18 cellular contexts compared by ENCODE assay signal in genomic region chr16:477758-478157, GRCh38. TPM values are rescaled to one million over a fixed set of nuclear protein-coding genes. Genes with fewer than 3 reads are reported as not detected.
DNase-seq lines count a peak whose midpoint lies in the region; ATAC-seq, FAIRE-seq and TF ChIP-seq lines count a peak whose summit lies in the region.
"Had no signal": no experiment of that assay in that cellular context is flagged by ENCODE, and none has a peak within 500 bp of the region (broad histone marks: within the 10 kb centered on the region; RNA-seq: fewer than 3 reads in every experiment).

No MANE protein-coding gene starts in this region.

- DNase-seq in heart left ventricle (no peak), right atrium auricular region (ENCODE audit: low spot score) (no peak), astrocyte of the spinal cord (ENCODE audit: low read depth, low spot score) (peak; percentile 46), kidney epithelial cell (ENCODE audit: low read depth) (peak; percentile 56), small intestine (peak; percentile 61), stomach (no peak), NCI-H510A treated with DMSO at 0.1 percent for 48 hours (lab: John Stamatoyannopoulos, UW) (no peak)
- DNase-seq: 8988T; activated CD4-positive, alpha-beta memory T cell treated with anti-CD3 and anti-CD28 coated beads, Interleukin-2, amount 10 ng/mL, durations not matched to agents 7 days and 5 days; activated T-cell treated with anti-CD3 and anti-CD28 coated beads, Interleukin-2, amount 50 U/mL, for 24 hours; effector CD4-positive, alpha-beta T cell; natural killer cell; NCI-H1694; NCI-H345; stimulated activated naive CD8-positive, alpha-beta T cell treated with anti-CD3 and anti-CD28 coated beads, Interleukin-15, Interleukin-2, amounts not matched to agents 100 U/mL and 50 U/mL, for 24 hours had no signal

- intact Hi-C loops in heart left ventricle (cut with DNase I) (no loop called here), stomach (cut with DNase I; ENCODE audit: low total_unique reads) (no loop called here)

- no peak for TF ChIP-seq CTCF in heart left ventricle (IDR thresholded peaks at IDR 0.05)
- TF ChIP-seq CTCF in right atrium auricular region (IDR thresholded peaks at IDR 0.05) = no peak
- TF ChIP-seq CTCF in astrocyte of the spinal cord (IDR thresholded peaks at IDR 0.05; ENCODE audit: low read depth, low read length) = no peak
- no peak for TF ChIP-seq CTCF in kidney epithelial cell (IDR thresholded peaks at IDR 0.05; ENCODE audit: insufficient read depth, low read length, poor library complexity, severe bottlenecking)
- TF ChIP-seq CTCF in stomach (IDR thresholded peaks at IDR 0.05) = no peak

- WGBS in heart left ventricle, 4 donors = 77 to 91% (median 87%) methylated on average over 11 of the region's 11 CpGs
- 23 to 60% (median 41%) methylated on average over 11 of the region's 11 CpGs for WGBS in small intestine, 3 donors
- 80 to 93% (median 85%) methylated on average over 11 of the region's 11 CpGs for WGBS in stomach, 5 donors

- peak overlapping the region in 10 of 12 donors; percentile 2 to 73 (median 56) for H3K27ac ChIP-seq in heart left ventricle
- peak overlapping the region in 1 of 2 donors; percentile 0 for H3K27ac ChIP-seq in right atrium auricular region
- peak overlapping the region in 1 of 2 donors; percentile 28 for H3K27ac ChIP-seq in small intestine (ENCODE audit: low read depth in 1 of 2, low read length in 1 of 2)
- no peak overlapping the region for H3K27ac ChIP-seq in stomach
- H3K27ac ChIP-seq: cardiac muscle cell had no signal

- H3K27me3 ChIP-seq in heart left ventricle (no peaks in the 10 kb centered on the region), right atrium auricular region (no peaks in the 10 kb centered on the region), kidney epithelial cell (ENCODE audit: control insufficient read depth, insufficient read depth, low read length) (no peaks in the 10 kb centered on the region), small intestine (ENCODE audit: control insufficient read depth in 2 of 2, insufficient read depth in 2 of 2, low read length in 2 of 2) (no peaks in the 10 kb centered on the region), stomach (no peaks in the 10 kb centered on the region)
- H3K27me3 ChIP-seq: cardiac muscle cell had no signal

- H3K4me1 ChIP-seq in heart left ventricle (peaks cover 0 to 16% (median 7%) of the 10 kb centered on the region in 12 donors), right atrium auricular region (peaks cover 0 to 7% of the 10 kb centered on the region in 2 donors), small intestine (ENCODE audit: control insufficient read depth in 2 of 2, insufficient read depth in 1 of 2, low read depth in 1 of 2, low read length in 1 of 2) (no peaks in the 10 kb centered on the region), stomach (no peaks in the 10 kb centered on the region)

- TF ChIP-seq POLR2A in heart left ventricle (IDR thresholded peaks at IDR 0.05) = no peak
- no peak for TF ChIP-seq POLR2A in stomach (IDR thresholded peaks at IDR 0.05)

- no peak for TF ChIP-seq EP300 in stomach (IDR thresholded peaks at IDR 0.05)

- H3K4me3 ChIP-seq in heart left ventricle = no peak overlapping the region
- no peak overlapping the region for H3K4me3 ChIP-seq in right atrium auricular region
- no peak overlapping the region for H3K4me3 ChIP-seq in astrocyte of the spinal cord (ENCODE audit: low read depth, low read length)
- no peak overlapping the region for H3K4me3 ChIP-seq in kidney epithelial cell (ENCODE audit: low read depth, low read length)
- no peak overlapping the region for H3K4me3 ChIP-seq in small intestine (ENCODE audit: low read depth in 1 of 2, low read length in 2 of 2)
- H3K4me3 ChIP-seq in stomach = no peak overlapping the region
- H3K4me3 ChIP-seq: cardiac muscle cell had no signal

- H3K36me3 ChIP-seq in heart left ventricle (peaks cover 0 to 21% (median 6%) of the 10 kb centered on the region in 9 donors), right atrium auricular region (no peaks in the 10 kb centered on the region), kidney epithelial cell (ENCODE audit: control insufficient read depth, insufficient read depth, low read length) (no peaks in the 10 kb centered on the region), small intestine (ENCODE audit: control insufficient read depth in 2 of 2, insufficient read depth in 2 of 2, low read length in 2 of 2) (no peaks in the 10 kb centered on the region), stomach (peaks cover 0 to 37% (median 21%) of the 10 kb centered on the region in 4 donors)
- H3K36me3 ChIP-seq: cardiac muscle cell had no signal

- H3K9me3 ChIP-seq in heart left ventricle (no peaks in the 10 kb centered on the region), right atrium auricular region (no peaks in the 10 kb centered on the region), small intestine (ENCODE audit: control insufficient read depth, low read depth) (no peaks in the 10 kb centered on the region), stomach (no peaks in the 10 kb centered on the region)

- no peak for FAIRE-seq in small intestine (lab: Jason Lieb, UNC)
- FAIRE-seq: HTR-8/SVneo had no signal

- ATAC-seq in heart left ventricle (peak in 1 of 4 donors; percentile 12), HG02678 (IDR thresholded peaks at IDR 0.05; ENCODE audit: unreplicated experiment) (no peak)
- ATAC-seq: stimulated activated naive CD8-positive, alpha-beta T cell treated with anti-CD3 and anti-CD28 coated beads, Interleukin-15, Interleukin-2, amounts not matched to agents 100 U/mL and 50 U/mL, for 24 hours had no signal

- in situ Hi-C loops in astrocyte of the spinal cord (cut with HindIII; ENCODE audit: low sequenced_read_pairs) = no loop called here

RNA-seq across cellular contexts. Expression of gene CAPN15, which starts 49.8 kb away (rescaled TPM):
- total RNA-seq in heart left ventricle (10 to 100 TPM; 12.0 to 35.5 (median 20.0) TPM), right atrium auricular region (10 to 100 TPM; 18.5 to 28.1 TPM), kidney epithelial cell (47.1 and 54.5 TPM in 2 replicates), stomach (100 to 1,000 TPM in 1 of 5 donors, 10 to 100 TPM in 4; 25.2 to 235 (median 83.5) TPM)
- polyA plus RNA-seq in heart left ventricle (10 to 100 TPM; 20.8 to 26.0 TPM), small intestine (100 to 1,000 TPM in 1 of 3 donors, 10 to 100 TPM in 2; 64.5 to 105 (median 75.9) TPM), stomach (10 to 100 TPM; 29.3 to 33.2 (median 29.6) TPM)

RNA-seq across cellular contexts. Expression of gene RAB11FIP3, which starts 52.3 kb away (rescaled TPM):
- 10 to 100 TPM; 19.9 to 39.9 (median 31.9) TPM for total RNA-seq in heart left ventricle
- 10 to 100 TPM; 19.3 to 35.2 TPM for polyA plus RNA-seq in heart left ventricle
- 10 to 100 TPM; 19.9 to 43.8 TPM for total RNA-seq in right atrium auricular region
- total RNA-seq in kidney epithelial cell = 34.5 and 36.2 TPM in 2 replicates
- 10 to 100 TPM; 25.4 to 37.6 (median 36.7) TPM for polyA plus RNA-seq in small intestine
- 100 to 1,000 TPM in 1 of 5 donors, 10 to 100 TPM in 3, 1 to 10 TPM in 1; 6.7 to 102 (median 57.8) TPM for total RNA-seq in stomach
- 10 to 100 TPM; 15.4 to 19.7 (median 16.2) TPM for polyA plus RNA-seq in stomach

Comparison
In these comparisons a context has a peak if more than half of its experiments do, and no peak if none do; other contexts are left out.
1. DNase-seq: peak in astrocyte of the spinal cord (single experiment), kidney epithelial cell (single experiment) and small intestine (single experiment); none in heart left ventricle (0 of 5), right atrium auricular region (single experiment), stomach (single experiment) and NCI-H510A treated with DMSO at 0.1 percent for 48 hours (single experiment).
2. H3K27ac ChIP-seq: peak in heart left ventricle (10 of 12); none in stomach (0 of 5).